ENCODE assay signal across 11 cellular contexts in genomic region chr1:145720556-145720877, GRCh38. TPM values are rescaled to one million over a fixed set of nuclear protein-coding genes. Genes with fewer than 3 reads are reported as not detected.
A peak's percentile ranks its signal among the peaks of the same experiment; 100 is the strongest.
DNase-seq lines count a peak whose midpoint lies in the region; ATAC-seq, FAIRE-seq and TF ChIP-seq lines count a peak whose summit lies in the region.
"Had no signal": no experiment of that assay in that cellular context is flagged by ENCODE, and none has a peak within 500 bp of the region (broad histone marks: within the 10 kb centered on the region; RNA-seq: fewer than 3 reads in every experiment).

No MANE protein-coding gene starts in this region.

- H4K20me1 ChIP-seq in GM12878 (ENCODE audit: control insufficient read depth, insufficient read depth) = no peaks in the 10 kb centered on the region

- CTCF ChIA-PET in GM12878 (lab: Yijun Ruan, JAX) = interaction anchor here (0.6 to 2.3 kb wide), 13 partner anchors 11 to 124 kb away, joined by 3 to 14 read pairs (median 4); no protein-coding TSS in a partner anchor

- no peak for ATAC-seq in GM12878
- ATAC-seq in HG03521 (IDR thresholded peaks at IDR 0.05; ENCODE audit: unreplicated experiment) = no peak

- RAD21 ChIA-PET in GM12878 (lab: Charles Lee; ENCODE audit: unreplicated experiment) = interaction anchor here (0.8 to 1.5 kb wide), 5 partner anchors 30 to 146 kb away, joined by 3 to 6 read pairs (median 5); partner anchors contain the start of gene PIAS3

- no peak overlapping the region for H3K27ac ChIP-seq in GM12878 (ENCODE audit: control insufficient read depth, insufficient read depth)
- H3K27ac ChIP-seq in caudate nucleus (ENCODE audit: low read depth, low read length) = no peak overlapping the region
- H3K27ac ChIP-seq: cardiac muscle cell had no signal

- no peaks in the 10 kb centered on the region for H3K79me2 ChIP-seq in GM12878 (ENCODE audit: control insufficient read depth, insufficient read depth, low read length)

- no peak overlapping the region for H3K4me3 ChIP-seq in GM12878
- H3K4me3 ChIP-seq: cardiac muscle cell had no signal

- no peak for TF ChIP-seq RAD21 in GM12878 (IDR thresholded peaks at IDR 0.05; ENCODE audit: insufficient read depth, low read depth, low read length)

- FAIRE-seq in HTR-8/SVneo (lab: Jason Lieb, UNC) (no peak), GM12878 (lab: Jason Lieb, UNC) (no peak)

- H3K9ac ChIP-seq in GM12878 (ENCODE audit: control insufficient read depth, insufficient read depth, low read length) = no peak overlapping the region

- no peaks in the 10 kb centered on the region for H3K27me3 ChIP-seq in GM12878 (replicated peaks in 1 of 2; ENCODE audit: control insufficient read depth in 2 of 2, insufficient read depth in 2 of 2, low read length in 1 of 2)

- no peaks in the 10 kb centered on the region for H3K9me3 ChIP-seq in GM12878 (replicated peaks; ENCODE audit: control insufficient read depth, insufficient read depth, low read length)

- DNase-seq in ACHN = peak; percentile 92
- DNase-seq in HTR-8/SVneo (ENCODE audit: insufficient read length, low spot score) = peak; percentile 56
- no peak for DNase-seq in GM12878 (ENCODE audit: low read depth, low spot score)
- peak; percentile 47 for DNase-seq in left kidney (ENCODE audit: low read depth, low spot score)
- DNase-seq in UCSD-AML1 (lab: John Stamatoyannopoulos, UW; ENCODE audit: unreplicated experiment) = no peak
- DNase-seq in caudate nucleus (lab: John Stamatoyannopoulos, UW) = no peak
- no peak for DNase-seq in NCI-H1694 (lab: John Stamatoyannopoulos, UW)

- peaks cover 16% of the 10 kb centered on the region for H3K4me1 ChIP-seq in GM12878 (ENCODE audit: control insufficient read depth, insufficient read depth, low read length)

- H2AFZ ChIP-seq in GM12878 (ENCODE audit: control insufficient read depth, low read depth, low read length) = no peak overlapping the region; the same call in 1 of the 2 replicates

- WGBS in GM12878 (ENCODE audit: insufficient coverage, insufficient replicate concordance, low lambda C conversion rate, missing lambda C conversion rate) = 49% methylated on average over 5 of the region's 5 CpGs

- peak overlapping the region; percentile 95 for H3K4me2 ChIP-seq in GM12878 (ENCODE audit: control insufficient read depth, insufficient read depth)

- TF ChIP-seq POLR2A in GM12878 (IDR thresholded peaks at IDR 0.05; ENCODE audit: low read depth, low read length) = no peak

- POLR2A ChIA-PET in GM12878 (lab: Charles Lee) = no interaction called here

- H3K36me3 ChIP-seq in GM12878 (ENCODE audit: control insufficient read depth in 2 of 2, insufficient read depth in 2 of 2, low read length in 1 of 2) = no peaks in the 10 kb centered on the region
- H3K36me3 ChIP-seq: cardiac muscle cell had no signal

- in situ Hi-C loops in ACHN (cut with HindIII; ENCODE audit: low pct_ligation_motif_present, low pct_unique_long_range_greater_than_20kb, low sequenced_read_pairs) (no loop called here), GM12878 (cut with MboI) (no loop called here)

- intact Hi-C loops in GM12878 (cut with micrococcal nuclease; ENCODE audit: unreplicated experiment) = loop anchor here (5.0 kb wide), 2 partner anchors 83 to 128 kb away; no protein-coding TSS in a partner anchor

- SMC1A ChIA-PET in GM12878 (lab: Charles Lee; ENCODE audit: uncharacterized antibody, unreplicated experiment) = interaction anchor here (0.7 to 3.1 kb wide), 8 partner anchors 9 to 158 kb away, joined by 3 to 17 read pairs (median 3); no protein-coding TSS in a partner anchor

- TF ChIP-seq EP300 in GM12878 (IDR thresholded peaks at IDR 0.05; ENCODE audit: borderline replicate concordance in 1 of 2, control insufficient read depth in 1 of 2, low read depth in 2 of 2, low read length in 2 of 2) = no peak

- BruUV-seq in GM12878 (replicated peaks; lab: Mats Ljungman, UMichigan) = no TSS peak

- no peak for TF ChIP-seq CTCF in GM12878 (IDR thresholded peaks at IDR 0.05 in 2 of 3, conservative IDR thresholded peaks at IDR 0.05 in 1 of 3; ENCODE audit: control insufficient read depth in 2 of 3, extremely low read depth in 1 of 3, insufficient read depth in 1 of 3, low read depth in 3 of 3, low read length in 3 of 3)

TF ChIP-seq in GM12878, 131 proteins besides CTCF, POLR2A, EP300 and RAD21:
- TF ChIP-seq SREBF1 (IDR thresholded peaks at IDR 0.05; ENCODE audit: low read length) (no peak), EZH2 (IDR thresholded peaks at IDR 0.05; ENCODE audit: borderline replicate concordance, control insufficient read depth, low read depth, low read length) (no peak), POLR2AphosphoS5 (IDR thresholded peaks at IDR 0.05; ENCODE audit: low read length) (no peak), TCF7 (IDR thresholded peaks at IDR 0.05; ENCODE audit: borderline replicate concordance) (no peak), SMAD5 (IDR thresholded peaks at IDR 0.05; ENCODE audit: low read depth) (no peak), NR2C1 (IDR thresholded peaks at IDR 0.05) (no peak), ZSCAN29 (IDR thresholded peaks at IDR 0.05) (no peak), FOS (IDR thresholded peaks at IDR 0.05; ENCODE audit: borderline replicate concordance, extremely low read depth, insufficient read length) (no peak)
TF ChIP-seq in GM12878: peak in this region for 0.

RNA-seq across cellular contexts. Expression of gene CD160, which starts 1.2 kb away (rescaled TPM):
- 0.22 TPM in 1 of 2 replicates, not detected in the other for total RNA-seq in GM12878 (2013; cell fraction: nucleolus; rRNA removed)
- 0.06 TPM in 1 of 2 replicates, not detected in the other for total RNA-seq in GM12878 (2014; rRNA removed)
- not detected in 2 replicates for total RNA-seq in GM12878 (2014; rRNA removed; fragmentation: Illumina TruSeq; extraction: Trizol)
- total RNA-seq in GM12878 (2021) = not detected in 2 replicates
- polyA plus RNA-seq in GM12878 (2011; ENCODE audit: low read depth) = 0.18 TPM
- polyA plus RNA-seq in GM12878 (2011; rRNA removed) = 1.1 and 2.3 TPM in 2 replicates
- polyA plus RNA-seq in GM12878 (2011; cell fraction: cytosol; rRNA removed) = 0.54 and 0.74 TPM in 2 replicates
- 0.25 and 0.33 TPM in 2 replicates for polyA plus RNA-seq in GM12878 (2011; cell fraction: nucleus; rRNA removed)
- 0.25 and 0.62 TPM in 2 replicates for polyA plus RNA-seq in GM12878 (2012)
- 0.25 TPM in 1 of 2 replicates, not detected in the other for polyA plus RNA-seq in GM12878 (2014; fragmentation: Illumina TruSeq; extraction: Trizol)
- under 1 TPM in 1 of 2 experiments, not detected in 1; 0.26 TPM for polyA plus RNA-seq in GM12878 (2014; fragmentation: Nextera tagmentation; extraction: Ambion mirVana)
- polyA plus RNA-seq in GM12878 (2014; rRNA removed) = 0.14 TPM in 1 of 2 replicates, not detected in the other
- under 1 TPM; 0.14 to 0.83 TPM for polyA plus RNA-seq in GM12878 (2016; fragmentation: Nextera tagmentation; extraction: Ambion mirVana)
- polyA minus RNA-seq in GM12878 (2011; rRNA and poly(A)+ RNA removed) = 0.66 and 0.72 TPM in 2 replicates
- 1.2 TPM in 1 of 2 replicates, not detected in the other for polyA minus RNA-seq in GM12878 (2011; cell fraction: cytosol; rRNA and poly(A)+ RNA removed)
- not detected in 2 replicates for polyA minus RNA-seq in GM12878 (2011; cell fraction: nucleus; rRNA and poly(A)+ RNA removed)
- total RNA-seq: cardiac muscle cell; neural crest cell; T-helper 2 cell treated with Interferon-gamma antibody and Interleukin-4, amounts not matched to agents 100 ng/mL and 5 ng/mL, for 36 hours had no signal

RNA-seq across cellular contexts. Expression of gene PDZK1, which starts 13.3 kb away (rescaled TPM):
- total RNA-seq in GM12878 (2013; cell fraction: nucleolus; rRNA removed) = 0.61 and 1.2 TPM in 2 replicates
- total RNA-seq in GM12878 (2014; rRNA removed) (0.16 and 0.68 TPM in 2 replicates), GM12878 (2014; rRNA removed; fragmentation: Illumina TruSeq; extraction: Trizol) (0.14 and 0.31 TPM in 2 replicates), GM12878 (2021) (0.10 TPM in 1 of 2 replicates, not detected in the other)
- 0.21 TPM for polyA plus RNA-seq in GM12878 (2011; ENCODE audit: low read depth)
- polyA plus RNA-seq in GM12878 (2011; rRNA removed) (5.0 and 8.9 TPM in 2 replicates), GM12878 (2014; fragmentation: Illumina TruSeq; extraction: Trizol) (0.16 and 0.26 TPM in 2 replicates), GM12878 (2014; fragmentation: Nextera tagmentation; extraction: Ambion mirVana) (under 1 TPM; 0.31 to 0.35 TPM), GM12878 (2014; rRNA removed) (0.09 and 0.20 TPM in 2 replicates), GM12878 (2016; fragmentation: Nextera tagmentation; extraction: Ambion mirVana) (under 1 TPM; 0.29 to 0.34 TPM)
- 1.6 and 2.2 TPM in 2 replicates for polyA plus RNA-seq in GM12878 (2011; cell fraction: cytosol; rRNA removed)
- polyA plus RNA-seq in GM12878 (2011; cell fraction: nucleus; rRNA removed) = 3.7 and 4.3 TPM in 2 replicates
- polyA plus RNA-seq in GM12878 (2012) = 0.52 and 0.99 TPM in 2 replicates
- 1.8 and 2.5 TPM in 2 replicates for polyA minus RNA-seq in GM12878 (2011; rRNA and poly(A)+ RNA removed)
- polyA minus RNA-seq in GM12878 (2011; cell fraction: cytosol; rRNA and poly(A)+ RNA removed) = 0.52 and 1.5 TPM in 2 replicates
- polyA minus RNA-seq in GM12878 (2011; cell fraction: nucleus; rRNA and poly(A)+ RNA removed) = 0.73 and 1.1 TPM in 2 replicates

Comparison
In these comparisons a context has a peak if more than half of its experiments do, and no peak if none do; other contexts are left out.
1. DNase-seq: peak in ACHN (single experiment), HTR-8/SVneo (single experiment) and left kidney (single experiment); none in GM12878 (single experiment), UCSD-AML1 (single experiment), caudate nucleus (0 of 61) and NCI-H1694 (single experiment).